2 cellular contexts compared by ENCODE assay signal in the genomic region with DNA sequence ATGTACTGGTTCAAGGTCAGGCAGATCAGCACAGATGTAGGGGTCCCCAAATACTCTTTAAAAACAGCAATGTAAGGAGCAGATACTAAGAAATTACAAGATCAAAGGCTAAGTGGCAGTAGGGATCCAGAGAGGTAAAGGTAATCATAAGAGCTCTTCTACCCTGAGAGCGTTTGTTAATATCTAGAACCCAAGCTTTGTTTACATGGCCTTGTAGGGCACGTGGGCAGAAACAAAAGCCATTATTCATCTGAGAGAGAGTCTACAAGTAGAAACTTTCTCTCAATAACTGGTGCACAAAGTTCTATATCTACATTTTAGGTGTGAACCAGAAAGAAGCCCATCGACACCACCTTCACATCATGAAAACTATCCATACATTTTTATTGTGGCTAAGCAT.
TF ChIP-seq lines count a peak whose summit lies in the region.

No MANE protein-coding gene starts in this region.

TF ChIP-seq in HepG2, 621 proteins besides CTCF, POLR2A, EP300 and RAD21:
- peak; percentile 69; the same call in 1 of the 2 replicates for TF ChIP-seq SOX5 (CRISPR knock-in tag; IDR thresholded peaks at IDR 0.05; ENCODE audit: borderline replicate concordance)
- TF ChIP-seq, protein P1, sequence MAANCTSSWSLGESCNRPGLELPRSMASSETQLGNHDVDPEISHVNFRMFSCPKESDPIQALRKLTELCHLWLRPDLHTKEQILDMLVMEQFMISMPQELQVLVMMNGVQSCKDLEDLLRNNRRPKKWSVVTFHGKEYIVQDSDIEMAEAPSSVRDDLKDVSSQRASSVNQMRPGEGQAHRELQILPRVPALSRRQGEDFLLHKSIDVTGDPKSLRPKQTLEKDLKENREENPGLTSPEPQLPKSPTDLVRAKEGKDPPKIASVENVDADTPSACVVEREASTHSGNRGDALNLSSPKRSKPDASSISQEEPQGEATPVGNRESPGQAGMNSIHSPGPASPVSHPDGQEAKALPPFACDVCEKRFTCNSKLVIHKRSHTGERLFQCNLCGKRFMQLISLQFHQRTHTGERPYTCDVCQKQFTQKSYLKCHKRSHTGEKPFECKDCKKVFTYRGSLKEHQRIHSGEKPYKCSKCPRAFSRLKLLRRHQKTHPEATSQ (CRISPR knock-in tag; IDR thresholded peaks at IDR 0.05; ENCODE audit: borderline replicate concordance): no peak
- TF ChIP-seq SOX6 (IDR thresholded peaks at IDR 0.05): no peak
- TF ChIP-seq SOX6 (CRISPR knock-in tag; IDR thresholded peaks at IDR 0.05): peak; percentile 56
- TF ChIP-seq, protein P2, sequence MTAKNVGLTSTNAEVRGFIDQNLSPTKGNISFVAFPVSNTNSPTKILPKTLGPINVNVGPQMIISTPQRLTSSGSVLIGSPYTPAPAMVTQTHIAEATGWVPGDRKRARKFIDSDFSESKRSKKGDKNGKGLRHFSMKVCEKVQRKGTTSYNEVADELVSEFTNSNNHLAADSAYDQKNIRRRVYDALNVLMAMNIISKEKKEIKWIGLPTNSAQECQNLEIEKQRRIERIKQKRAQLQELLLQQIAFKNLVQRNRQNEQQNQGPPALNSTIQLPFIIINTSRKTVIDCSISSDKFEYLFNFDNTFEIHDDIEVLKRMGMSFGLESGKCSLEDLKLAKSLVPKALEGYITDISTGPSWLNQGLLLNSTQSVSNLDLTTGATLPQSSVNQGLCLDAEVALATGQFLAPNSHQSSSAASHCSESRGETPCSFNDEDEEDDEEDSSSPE (CRISPR knock-in tag; IDR thresholded peaks at IDR 0.05): no peak
- TF ChIP-seq, protein P3, sequence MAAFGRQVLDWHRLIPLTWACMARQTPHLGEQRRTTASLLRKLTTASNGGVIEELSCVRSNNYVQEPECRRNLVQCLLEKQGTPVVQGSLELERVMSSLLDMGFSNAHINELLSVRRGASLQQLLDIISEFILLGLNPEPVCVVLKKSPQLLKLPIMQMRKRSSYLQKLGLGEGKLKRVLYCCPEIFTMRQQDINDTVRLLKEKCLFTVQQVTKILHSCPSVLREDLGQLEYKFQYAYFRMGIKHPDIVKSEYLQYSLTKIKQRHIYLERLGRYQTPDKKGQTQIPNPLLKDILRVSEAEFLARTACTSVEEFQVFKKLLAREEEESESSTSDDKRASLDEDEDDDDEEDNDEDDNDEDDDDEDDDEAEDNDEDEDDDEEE (CRISPR knock-in tag; IDR thresholded peaks at IDR 0.05): no peak
- TF ChIP-seq ZKSCAN8 (CRISPR knock-in tag; IDR thresholded peaks at IDR 0.05; ENCODE audit: borderline replicate concordance): no peak
- no peak for TF ChIP-seq TCF12 (IDR thresholded peaks at IDR 0.05)
- TF ChIP-seq TCF12 (CRISPR knock-in tag; IDR thresholded peaks at IDR 0.05): no peak
- TF ChIP-seq BHLHE40 (IDR thresholded peaks at IDR 0.05; ENCODE audit: low read length): peak; percentile 40; the same call in 1 of the 2 replicates
- no peak for TF ChIP-seq SOX13 (IDR thresholded peaks at IDR 0.05)
- TF ChIP-seq SOX13 (CRISPR knock-in tag; conservative IDR thresholded peaks at IDR 0.05 in 1 of 2, IDR thresholded peaks at IDR 0.05 in 1 of 2): peak in 1 of 2 experiments; percentile 82; a peak in 2 of 4 replicates
- TF ChIP-seq FOXA1 (IDR thresholded peaks at IDR 0.05): no peak
- 0 out of 2 replicates have a peak, but pooled peaks have one; percentile 4 for TF ChIP-seq FOXA1 (CRISPR knock-in tag; IDR thresholded peaks at IDR 0.05)
- no peak for TF ChIP-seq ZNF607 (CRISPR knock-in tag; IDR thresholded peaks at IDR 0.05; ENCODE audit: borderline replicate concordance)

TF ChIP-seq in H1, 55 proteins besides CTCF, POLR2A, EP300 and RAD21:
- no peak for TF ChIP-seq RFX5 (IDR thresholded peaks at IDR 0.05; ENCODE audit: borderline replicate concordance, low read depth, low read length)
- no peak for TF ChIP-seq ZNF274 (IDR thresholded peaks at IDR 0.05; ENCODE audit: borderline replicate concordance, extremely low read depth, low read length)
- no peak for TF ChIP-seq TBP (IDR thresholded peaks at IDR 0.05; ENCODE audit: low read depth, low read length)
- TF ChIP-seq, protein P4, sequence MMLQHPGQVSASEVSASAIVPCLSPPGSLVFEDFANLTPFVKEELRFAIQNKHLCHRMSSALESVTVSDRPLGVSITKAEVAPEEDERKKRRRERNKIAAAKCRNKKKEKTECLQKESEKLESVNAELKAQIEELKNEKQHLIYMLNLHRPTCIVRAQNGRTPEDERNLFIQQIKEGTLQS (IDR thresholded peaks at IDR 0.05; ENCODE audit: insufficient read depth, low read depth, low read length): no peak
- TF ChIP-seq, protein P5, sequence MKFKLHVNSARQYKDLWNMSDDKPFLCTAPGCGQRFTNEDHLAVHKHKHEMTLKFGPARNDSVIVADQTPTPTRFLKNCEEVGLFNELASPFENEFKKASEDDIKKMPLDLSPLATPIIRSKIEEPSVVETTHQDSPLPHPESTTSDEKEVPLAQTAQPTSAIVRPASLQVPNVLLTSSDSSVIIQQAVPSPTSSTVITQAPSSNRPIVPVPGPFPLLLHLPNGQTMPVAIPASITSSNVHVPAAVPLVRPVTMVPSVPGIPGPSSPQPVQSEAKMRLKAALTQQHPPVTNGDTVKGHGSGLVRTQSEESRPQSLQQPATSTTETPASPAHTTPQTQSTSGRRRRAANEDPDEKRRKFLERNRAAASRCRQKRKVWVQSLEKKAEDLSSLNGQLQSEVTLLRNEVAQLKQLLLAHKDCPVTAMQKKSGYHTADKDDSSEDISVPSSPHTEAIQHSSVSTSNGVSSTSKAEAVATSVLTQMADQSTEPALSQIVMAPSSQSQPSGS (IDR thresholded peaks at IDR 0.05; ENCODE audit: low read length): no peak
- TF ChIP-seq TCF12 (IDR thresholded peaks at IDR 0.05; ENCODE audit: low read depth, low read length): no peak
- TF ChIP-seq, protein P6, sequence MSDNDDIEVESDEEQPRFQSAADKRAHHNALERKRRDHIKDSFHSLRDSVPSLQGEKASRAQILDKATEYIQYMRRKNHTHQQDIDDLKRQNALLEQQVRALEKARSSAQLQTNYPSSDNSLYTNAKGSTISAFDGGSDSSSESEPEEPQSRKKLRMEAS (IDR thresholded peaks at IDR 0.05): no peak
- no peak for TF ChIP-seq TAF7 (optimal IDR thresholded peaks at IDR 0.05; ENCODE audit: borderline replicate concordance, low read depth, low read length)
- TF ChIP-seq RNF2 (IDR thresholded peaks at IDR 0.05; ENCODE audit: borderline replicate concordance, low read depth, low read length, missing control alignments, poor library complexity, severe bottlenecking): no peak
- TF ChIP-seq SP1 (IDR thresholded peaks at IDR 0.05; ENCODE audit: low read depth, low read length): no peak
- TF ChIP-seq, protein P7, sequence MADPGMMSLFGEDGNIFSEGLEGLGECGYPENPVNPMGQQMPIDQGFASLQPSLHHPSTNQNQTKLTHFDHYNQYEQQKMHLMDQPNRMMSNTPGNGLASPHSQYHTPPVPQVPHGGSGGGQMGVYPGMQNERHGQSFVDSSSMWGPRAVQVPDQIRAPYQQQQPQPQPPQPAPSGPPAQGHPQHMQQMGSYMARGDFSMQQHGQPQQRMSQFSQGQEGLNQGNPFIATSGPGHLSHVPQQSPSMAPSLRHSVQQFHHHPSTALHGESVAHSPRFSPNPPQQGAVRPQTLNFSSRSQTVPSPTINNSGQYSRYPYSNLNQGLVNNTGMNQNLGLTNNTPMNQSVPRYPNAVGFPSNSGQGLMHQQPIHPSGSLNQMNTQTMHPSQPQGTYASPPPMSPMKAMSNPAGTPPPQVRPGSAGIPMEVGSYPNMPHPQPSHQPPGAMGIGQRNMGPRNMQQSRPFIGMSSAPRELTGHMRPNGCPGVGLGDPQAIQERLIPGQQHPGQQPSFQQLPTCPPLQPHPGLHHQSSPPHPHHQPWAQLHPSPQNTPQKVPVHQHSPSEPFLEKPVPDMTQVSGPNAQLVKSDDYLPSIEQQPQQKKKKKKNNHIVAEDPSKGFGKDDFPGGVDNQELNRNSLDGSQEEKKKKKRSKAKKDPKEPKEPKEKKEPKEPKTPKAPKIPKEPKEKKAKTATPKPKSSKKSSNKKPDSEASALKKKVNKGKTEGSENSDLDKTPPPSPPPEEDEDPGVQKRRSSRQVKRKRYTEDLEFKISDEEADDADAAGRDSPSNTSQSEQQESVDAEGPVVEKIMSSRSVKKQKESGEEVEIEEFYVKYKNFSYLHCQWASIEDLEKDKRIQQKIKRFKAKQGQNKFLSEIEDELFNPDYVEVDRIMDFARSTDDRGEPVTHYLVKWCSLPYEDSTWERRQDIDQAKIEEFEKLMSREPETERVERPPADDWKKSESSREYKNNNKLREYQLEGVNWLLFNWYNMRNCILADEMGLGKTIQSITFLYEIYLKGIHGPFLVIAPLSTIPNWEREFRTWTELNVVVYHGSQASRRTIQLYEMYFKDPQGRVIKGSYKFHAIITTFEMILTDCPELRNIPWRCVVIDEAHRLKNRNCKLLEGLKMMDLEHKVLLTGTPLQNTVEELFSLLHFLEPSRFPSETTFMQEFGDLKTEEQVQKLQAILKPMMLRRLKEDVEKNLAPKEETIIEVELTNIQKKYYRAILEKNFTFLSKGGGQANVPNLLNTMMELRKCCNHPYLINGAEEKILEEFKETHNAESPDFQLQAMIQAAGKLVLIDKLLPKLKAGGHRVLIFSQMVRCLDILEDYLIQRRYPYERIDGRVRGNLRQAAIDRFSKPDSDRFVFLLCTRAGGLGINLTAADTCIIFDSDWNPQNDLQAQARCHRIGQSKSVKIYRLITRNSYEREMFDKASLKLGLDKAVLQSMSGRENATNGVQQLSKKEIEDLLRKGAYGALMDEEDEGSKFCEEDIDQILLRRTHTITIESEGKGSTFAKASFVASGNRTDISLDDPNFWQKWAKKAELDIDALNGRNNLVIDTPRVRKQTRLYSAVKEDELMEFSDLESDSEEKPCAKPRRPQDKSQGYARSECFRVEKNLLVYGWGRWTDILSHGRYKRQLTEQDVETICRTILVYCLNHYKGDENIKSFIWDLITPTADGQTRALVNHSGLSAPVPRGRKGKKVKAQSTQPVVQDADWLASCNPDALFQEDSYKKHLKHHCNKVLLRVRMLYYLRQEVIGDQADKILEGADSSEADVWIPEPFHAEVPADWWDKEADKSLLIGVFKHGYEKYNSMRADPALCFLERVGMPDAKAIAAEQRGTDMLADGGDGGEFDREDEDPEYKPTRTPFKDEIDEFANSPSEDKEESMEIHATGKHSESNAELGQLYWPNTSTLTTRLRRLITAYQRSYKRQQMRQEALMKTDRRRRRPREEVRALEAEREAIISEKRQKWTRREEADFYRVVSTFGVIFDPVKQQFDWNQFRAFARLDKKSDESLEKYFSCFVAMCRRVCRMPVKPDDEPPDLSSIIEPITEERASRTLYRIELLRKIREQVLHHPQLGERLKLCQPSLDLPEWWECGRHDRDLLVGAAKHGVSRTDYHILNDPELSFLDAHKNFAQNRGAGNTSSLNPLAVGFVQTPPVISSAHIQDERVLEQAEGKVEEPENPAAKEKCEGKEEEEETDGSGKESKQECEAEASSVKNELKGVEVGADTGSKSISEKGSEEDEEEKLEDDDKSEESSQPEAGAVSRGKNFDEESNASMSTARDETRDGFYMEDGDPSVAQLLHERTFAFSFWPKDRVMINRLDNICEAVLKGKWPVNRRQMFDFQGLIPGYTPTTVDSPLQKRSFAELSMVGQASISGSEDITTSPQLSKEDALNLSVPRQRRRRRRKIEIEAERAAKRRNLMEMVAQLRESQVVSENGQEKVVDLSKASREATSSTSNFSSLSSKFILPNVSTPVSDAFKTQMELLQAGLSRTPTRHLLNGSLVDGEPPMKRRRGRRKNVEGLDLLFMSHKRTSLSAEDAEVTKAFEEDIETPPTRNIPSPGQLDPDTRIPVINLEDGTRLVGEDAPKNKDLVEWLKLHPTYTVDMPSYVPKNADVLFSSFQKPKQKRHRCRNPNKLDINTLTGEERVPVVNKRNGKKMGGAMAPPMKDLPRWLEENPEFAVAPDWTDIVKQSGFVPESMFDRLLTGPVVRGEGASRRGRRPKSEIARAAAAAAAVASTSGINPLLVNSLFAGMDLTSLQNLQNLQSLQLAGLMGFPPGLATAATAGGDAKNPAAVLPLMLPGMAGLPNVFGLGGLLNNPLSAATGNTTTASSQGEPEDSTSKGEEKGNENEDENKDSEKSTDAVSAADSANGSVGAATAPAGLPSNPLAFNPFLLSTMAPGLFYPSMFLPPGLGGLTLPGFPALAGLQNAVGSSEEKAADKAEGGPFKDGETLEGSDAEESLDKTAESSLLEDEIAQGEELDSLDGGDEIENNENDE (IDR thresholded peaks at IDR 0.05; ENCODE audit: insufficient replicate concordance, low read length): no peak
- no peak for TF ChIP-seq KDM4A (IDR thresholded peaks at IDR 0.05; ENCODE audit: low read depth, low read length, severe bottlenecking)
- no peak for TF ChIP-seq KDM5A (IDR thresholded peaks at IDR 0.05; ENCODE audit: low read length)
- no peak for TF ChIP-seq RBBP5 (IDR thresholded peaks at IDR 0.05; ENCODE audit: borderline replicate concordance, low read depth, low read length)
- TF ChIP-seq NANOG (IDR thresholded peaks at IDR 0.05; ENCODE audit: insufficient read depth, low read depth, low read length, poor library complexity, severe bottlenecking): no peak
- TF ChIP-seq PHF8 (conservative IDR thresholded peaks at IDR 0.05; ENCODE audit: low read depth, low read length): no peak
- no peak for TF ChIP-seq CHD2 (IDR thresholded peaks at IDR 0.05; ENCODE audit: low read length)
